In the genomic region with DNA sequence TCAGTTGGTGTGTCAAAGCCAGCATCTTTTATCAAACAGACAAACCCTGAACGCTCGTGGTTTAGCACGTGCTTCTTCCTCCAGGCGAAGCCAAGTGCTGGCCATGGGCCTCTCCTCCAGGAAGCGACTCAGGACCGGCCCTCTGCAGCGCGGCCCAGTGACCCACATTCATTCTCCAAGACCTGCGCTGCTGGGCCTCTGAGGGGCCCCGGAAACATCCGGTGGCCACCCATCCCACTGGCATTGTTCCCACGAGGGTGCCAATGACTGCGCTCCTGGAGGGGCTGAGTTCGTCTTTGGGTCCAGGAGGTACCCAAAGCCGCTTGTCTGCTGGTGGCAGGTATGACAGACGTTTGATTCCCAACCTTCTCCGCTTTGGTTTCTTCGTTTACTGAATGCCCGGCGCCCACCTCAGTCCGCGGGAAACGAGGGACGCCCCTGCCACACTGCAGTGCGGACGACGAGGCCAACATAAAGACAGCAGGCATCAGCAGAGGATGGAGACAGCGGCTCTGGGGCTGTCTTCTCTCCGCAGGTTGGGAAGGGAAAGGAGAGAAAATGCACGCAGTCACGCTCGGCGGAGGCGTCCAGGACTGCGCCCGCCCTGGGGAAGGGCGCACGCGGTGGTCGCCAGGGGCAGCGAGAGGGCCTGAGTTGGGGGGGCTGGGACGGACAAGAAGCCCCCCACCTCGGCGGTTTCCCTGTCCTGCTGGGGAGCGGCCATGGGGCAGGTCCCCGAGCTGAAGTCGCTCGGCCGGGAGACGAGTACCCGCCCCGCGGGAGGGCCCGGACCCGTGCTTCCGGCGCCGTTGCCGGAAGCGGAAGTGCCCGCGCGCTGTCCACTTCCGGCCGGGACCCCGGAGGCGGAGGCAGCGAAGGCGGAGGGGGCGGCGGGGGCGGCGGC, we compare ENCODE assay signal across 1 cellular context.
A peak's percentile ranks its signal among the peaks of the same experiment; 100 is the strongest.
TF ChIP-seq lines count a peak whose summit lies in the region.

EXOC3 (plus strand) TSS at position 842 of the 904 bp plus-strand sequence. CDS start 3,030 bp downstream, outside the sequence.

TF ChIP-seq in HepG2, 621 proteins besides CTCF, POLR2A, EP300 and RAD21 (continued from another document and continues in another):
- TF ChIP-seq, protein P1, sequence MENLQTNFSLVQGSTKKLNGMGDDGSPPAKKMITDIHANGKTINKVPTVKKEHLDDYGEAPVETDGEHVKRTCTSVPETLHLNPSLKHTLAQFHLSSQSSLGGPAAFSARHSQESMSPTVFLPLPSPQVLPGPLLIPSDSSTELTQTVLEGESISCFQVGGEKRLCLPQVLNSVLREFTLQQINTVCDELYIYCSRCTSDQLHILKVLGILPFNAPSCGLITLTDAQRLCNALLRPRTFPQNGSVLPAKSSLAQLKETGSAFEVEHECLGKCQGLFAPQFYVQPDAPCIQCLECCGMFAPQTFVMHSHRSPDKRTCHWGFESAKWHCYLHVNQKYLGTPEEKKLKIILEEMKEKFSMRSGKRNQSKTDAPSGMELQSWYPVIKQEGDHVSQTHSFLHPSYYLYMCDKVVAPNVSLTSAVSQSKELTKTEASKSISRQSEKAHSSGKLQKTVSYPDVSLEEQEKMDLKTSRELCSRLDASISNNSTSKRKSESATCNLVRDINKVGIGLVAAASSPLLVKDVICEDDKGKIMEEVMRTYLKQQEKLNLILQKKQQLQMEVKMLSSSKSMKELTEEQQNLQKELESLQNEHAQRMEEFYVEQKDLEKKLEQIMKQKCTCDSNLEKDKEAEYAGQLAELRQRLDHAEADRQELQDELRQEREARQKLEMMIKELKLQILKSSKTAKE (CRISPR knock-in tag; IDR thresholded peaks at IDR 0.05; ENCODE audit: borderline replicate concordance) = no peak
- TF ChIP-seq ATF7-NPFF (CRISPR knock-in tag; IDR thresholded peaks at IDR 0.05; ENCODE audit: low read depth) (0 out of 2 replicates have a peak, but pooled peaks have one; percentile 61), FLYWCH1 (CRISPR knock-in tag; IDR thresholded peaks at IDR 0.05) (no peak), ZNF687 (CRISPR knock-in tag; IDR thresholded peaks at IDR 0.05) (peak; percentile 84), MBNL3 (CRISPR knock-in tag; conservative IDR thresholded peaks at IDR 0.05) (no peak), ZHX1 (CRISPR knock-in tag; IDR thresholded peaks at IDR 0.05; ENCODE audit: low read depth) (no peak), ZFYVE20 (CRISPR knock-in tag; IDR thresholded peaks at IDR 0.05; ENCODE audit: borderline replicate concordance, low read depth) (no peak), ZNF333 (CRISPR knock-in tag; IDR thresholded peaks at IDR 0.05; ENCODE audit: borderline replicate concordance) (peak; percentile 41; the same call in 1 of the 2 replicates), HCFC1 (IDR thresholded peaks at IDR 0.05; ENCODE audit: low read depth, low read length) (no peak), KAT8 (CRISPR knock-in tag; IDR thresholded peaks at IDR 0.05) (peak; percentile 88), KDM5A (IDR thresholded peaks at IDR 0.05; ENCODE audit: borderline replicate concordance, low read length) (peak; percentile 41; the same call in 1 of the 2 replicates), MAZ (IDR thresholded peaks at IDR 0.05; ENCODE audit: borderline replicate concordance, low read depth, low read length) (peak; percentile 49; the same call in 1 of the 2 replicates), MAZ (CRISPR knock-in tag; IDR thresholded peaks at IDR 0.05; ENCODE audit: low read depth) (no peak), ZNF574 (CRISPR knock-in tag; IDR thresholded peaks at IDR 0.05) (peak; percentile 81), RORA (CRISPR knock-in tag; IDR thresholded peaks at IDR 0.05) (no peak), CSRNP1 (CRISPR knock-in tag; IDR thresholded peaks at IDR 0.05) (no peak), ATAD3A (CRISPR knock-in tag; IDR thresholded peaks at IDR 0.05) (no peak), ZNF562 (CRISPR knock-in tag; IDR thresholded peaks at IDR 0.05; ENCODE audit: borderline replicate concordance) (no peak), GATAD1 (CRISPR knock-in tag; IDR thresholded peaks at IDR 0.05) (peak; percentile 90), ZNF383 (CRISPR knock-in tag; IDR thresholded peaks at IDR 0.05; ENCODE audit: borderline replicate concordance) (no peak)
- TF ChIP-seq, protein P2, sequence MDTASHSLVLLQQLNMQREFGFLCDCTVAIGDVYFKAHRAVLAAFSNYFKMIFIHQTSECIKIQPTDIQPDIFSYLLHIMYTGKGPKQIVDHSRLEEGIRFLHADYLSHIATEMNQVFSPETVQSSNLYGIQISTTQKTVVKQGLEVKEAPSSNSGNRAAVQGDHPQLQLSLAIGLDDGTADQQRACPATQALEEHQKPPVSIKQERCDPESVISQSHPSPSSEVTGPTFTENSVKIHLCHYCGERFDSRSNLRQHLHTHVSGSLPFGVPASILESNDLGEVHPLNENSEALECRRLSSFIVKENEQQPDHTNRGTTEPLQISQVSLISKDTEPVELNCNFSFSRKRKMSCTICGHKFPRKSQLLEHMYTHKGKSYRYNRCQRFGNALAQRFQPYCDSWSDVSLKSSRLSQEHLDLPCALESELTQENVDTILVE (CRISPR knock-in tag; IDR thresholded peaks at IDR 0.05) = peak; percentile 63; the same call in 1 of the 2 replicates
- TF ChIP-seq, protein P3, sequence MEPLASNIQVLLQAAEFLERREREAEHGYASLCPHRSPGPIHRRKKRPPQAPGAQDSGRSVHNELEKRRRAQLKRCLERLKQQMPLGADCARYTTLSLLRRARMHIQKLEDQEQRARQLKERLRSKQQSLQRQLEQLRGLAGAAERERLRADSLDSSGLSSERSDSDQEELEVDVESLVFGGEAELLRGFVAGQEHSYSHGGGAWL (CRISPR knock-in tag; IDR thresholded peaks at IDR 0.05) = peak; percentile 54; the same call in 1 of the 2 replicates
- TF ChIP-seq, protein P4, sequence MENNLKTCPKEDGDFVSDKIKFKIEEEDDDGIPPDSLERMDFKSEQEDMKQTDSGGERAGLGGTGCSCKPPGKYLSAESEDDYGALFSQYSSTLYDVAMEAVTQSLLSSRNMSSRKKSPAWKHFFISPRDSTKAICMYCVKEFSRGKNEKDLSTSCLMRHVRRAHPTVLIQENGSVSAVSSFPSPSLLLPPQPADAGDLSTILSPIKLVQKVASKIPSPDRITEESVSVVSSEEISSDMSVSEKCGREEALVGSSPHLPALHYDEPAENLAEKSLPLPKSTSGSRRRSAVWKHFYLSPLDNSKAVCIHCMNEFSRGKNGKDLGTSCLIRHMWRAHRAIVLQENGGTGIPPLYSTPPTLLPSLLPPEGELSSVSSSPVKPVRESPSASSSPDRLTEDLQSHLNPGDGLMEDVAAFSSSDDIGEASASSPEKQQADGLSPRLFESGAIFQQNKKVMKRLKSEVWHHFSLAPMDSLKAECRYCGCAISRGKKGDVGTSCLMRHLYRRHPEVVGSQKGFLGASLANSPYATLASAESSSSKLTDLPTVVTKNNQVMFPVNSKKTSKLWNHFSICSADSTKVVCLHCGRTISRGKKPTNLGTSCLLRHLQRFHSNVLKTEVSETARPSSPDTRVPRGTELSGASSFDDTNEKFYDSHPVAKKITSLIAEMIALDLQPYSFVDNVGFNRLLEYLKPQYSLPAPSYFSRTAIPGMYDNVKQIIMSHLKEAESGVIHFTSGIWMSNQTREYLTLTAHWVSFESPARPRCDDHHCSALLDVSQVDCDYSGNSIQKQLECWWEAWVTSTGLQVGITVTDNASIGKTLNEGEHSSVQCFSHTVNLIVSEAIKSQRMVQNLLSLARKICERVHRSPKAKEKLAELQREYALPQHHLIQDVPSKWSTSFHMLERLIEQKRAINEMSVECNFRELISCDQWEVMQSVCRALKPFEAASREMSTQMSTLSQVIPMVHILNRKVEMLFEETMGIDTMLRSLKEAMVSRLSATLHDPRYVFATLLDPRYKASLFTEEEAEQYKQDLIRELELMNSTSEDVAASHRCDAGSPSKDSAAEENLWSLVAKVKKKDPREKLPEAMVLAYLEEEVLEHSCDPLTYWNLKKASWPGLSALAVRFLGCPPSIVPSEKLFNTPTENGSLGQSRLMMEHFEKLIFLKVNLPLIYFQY (CRISPR knock-in tag; IDR thresholded peaks at IDR 0.05; ENCODE audit: borderline replicate concordance) = peak; percentile 49; the same call in 1 of the 2 replicates
- TF ChIP-seq, protein P5, sequence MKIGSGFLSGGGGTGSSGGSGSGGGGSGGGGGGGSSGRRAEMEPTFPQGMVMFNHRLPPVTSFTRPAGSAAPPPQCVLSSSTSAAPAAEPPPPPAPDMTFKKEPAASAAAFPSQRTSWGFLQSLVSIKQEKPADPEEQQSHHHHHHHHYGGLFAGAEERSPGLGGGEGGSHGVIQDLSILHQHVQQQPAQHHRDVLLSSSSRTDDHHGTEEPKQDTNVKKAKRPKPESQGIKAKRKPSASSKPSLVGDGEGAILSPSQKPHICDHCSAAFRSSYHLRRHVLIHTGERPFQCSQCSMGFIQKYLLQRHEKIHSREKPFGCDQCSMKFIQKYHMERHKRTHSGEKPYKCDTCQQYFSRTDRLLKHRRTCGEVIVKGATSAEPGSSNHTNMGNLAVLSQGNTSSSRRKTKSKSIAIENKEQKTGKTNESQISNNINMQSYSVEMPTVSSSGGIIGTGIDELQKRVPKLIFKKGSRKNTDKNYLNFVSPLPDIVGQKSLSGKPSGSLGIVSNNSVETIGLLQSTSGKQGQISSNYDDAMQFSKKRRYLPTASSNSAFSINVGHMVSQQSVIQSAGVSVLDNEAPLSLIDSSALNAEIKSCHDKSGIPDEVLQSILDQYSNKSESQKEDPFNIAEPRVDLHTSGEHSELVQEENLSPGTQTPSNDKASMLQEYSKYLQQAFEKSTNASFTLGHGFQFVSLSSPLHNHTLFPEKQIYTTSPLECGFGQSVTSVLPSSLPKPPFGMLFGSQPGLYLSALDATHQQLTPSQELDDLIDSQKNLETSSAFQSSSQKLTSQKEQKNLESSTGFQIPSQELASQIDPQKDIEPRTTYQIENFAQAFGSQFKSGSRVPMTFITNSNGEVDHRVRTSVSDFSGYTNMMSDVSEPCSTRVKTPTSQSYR (CRISPR knock-in tag; IDR thresholded peaks at IDR 0.05; ENCODE audit: borderline replicate concordance) = no peak
